8 cellular contexts compared by ENCODE assay signal in the genomic region with DNA sequence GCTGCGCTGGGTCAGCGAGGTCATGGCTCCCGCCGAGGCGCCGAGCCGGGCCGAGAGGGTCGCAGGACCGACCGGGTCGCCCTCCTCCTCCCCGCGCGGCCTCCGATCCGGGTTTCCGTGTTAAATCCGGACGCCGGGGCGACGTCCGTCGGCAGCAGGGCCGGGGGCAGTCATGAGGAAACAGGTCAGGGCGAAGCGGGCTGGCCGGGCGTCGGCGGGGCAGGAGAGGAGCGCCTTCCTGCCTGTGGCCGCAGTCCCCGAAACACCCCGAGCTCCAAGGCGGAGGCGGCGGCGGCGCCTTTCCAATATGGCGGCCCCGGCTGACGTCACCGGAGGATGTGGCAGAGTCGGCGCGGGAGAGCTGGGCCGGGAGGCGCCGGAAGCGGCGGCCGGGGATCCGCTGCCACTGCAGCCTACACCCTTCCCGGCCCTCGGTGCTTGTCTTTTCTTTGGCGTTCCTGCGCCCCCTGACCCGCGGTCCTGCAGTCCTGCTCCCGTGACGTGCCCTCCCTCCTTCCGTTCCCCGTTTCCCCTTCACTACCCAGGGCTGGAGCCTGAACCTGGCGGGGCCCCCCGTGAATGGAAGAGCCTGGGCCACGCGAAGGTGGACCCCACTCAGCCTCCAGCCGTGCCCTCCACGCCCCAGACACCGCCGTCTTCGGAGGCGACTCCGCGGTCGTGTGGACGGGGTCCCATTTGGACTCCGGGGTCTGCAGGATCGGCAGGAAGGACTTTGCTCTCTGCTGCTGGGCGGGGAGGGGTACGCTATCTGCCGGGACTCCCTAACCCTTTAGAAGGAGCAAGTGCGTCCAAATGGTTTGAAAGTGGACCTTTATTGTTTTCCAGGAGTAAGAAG. TPM values are rescaled to one million over a fixed set of nuclear protein-coding genes. Genes with fewer than 3 reads are reported as not detected.
DNase-seq lines count a peak whose midpoint lies in the region; ATAC-seq and TF ChIP-seq lines count a peak whose summit lies in the region.

GOLPH3 (minus strand) TSS at position 309 of the 856 bp plus-strand sequence; CDS start at position 24, 285 bp downstream.

- no peak for TF ChIP-seq CTCF in coronary artery (IDR thresholded peaks at IDR 0.05)

- H3K4me2 ChIP-seq in BLaER1, result peak within 1 kb of the TSS; percentile 85

- peaks cover 38% of the 10 kb centered on the region for H3K36me3 Mint-ChIP-seq in activated CD4-positive, alpha-beta T cell treated with anti-CD3 and anti-CD28 coated beads, Interleukin-2, amount 10 ng/mL, durations not matched to agents 24 days and 14 days (ENCODE audit: low read depth)

- H3K36me3 ChIP-seq in BLaER1, result peaks cover 26% of the 10 kb centered on the region

- H3K4me1 Mint-ChIP-seq in activated CD4-positive, alpha-beta T cell treated with anti-CD3 and anti-CD28 coated beads, Interleukin-2, amount 10 ng/mL, durations not matched to agents 24 days and 14 days, result peaks cover 32% of the 10 kb centered on the region

- H3K27me3 ChIP-seq in BLaER1, result no peaks in the 10 kb centered on the region

- H4K20me1 ChIP-seq in BLaER1, result peaks cover 43% of the 10 kb centered on the region

- H3K9ac ChIP-seq in BLaER1, result peak within 1 kb of the TSS; percentile 99

- H3K27ac Mint-ChIP-seq in activated CD4-positive, alpha-beta T cell treated with anti-CD3 and anti-CD28 coated beads, Interleukin-2, amount 10 ng/mL, durations not matched to agents 24 days and 14 days, result peak within 1 kb of the TSS; percentile 98

- H3K4me3 ChIP-seq in BLaER1, result peak within 1 kb of the TSS; percentile 99
- H3K4me3 ChIP-seq in coronary artery, result peak within 1 kb of the TSS; percentile 88

- DNase-seq in NCI-H526 treated with DMSO at 0.1 percent for 48 hours (lab: John Stamatoyannopoulos, UW) (peak; percentile 75), coronary artery (ENCODE audit: low spot score) (peak; percentile 94), left lobe of liver (ENCODE audit: low spot score) (peak; percentile 95)
- DNase-seq in activated CD4-positive, alpha-beta T cell treated with anti-CD3 and anti-CD28 coated beads, Interleukin-2, amount 10 ng/mL, durations not matched to agents 24 days and 14 days, result peak; percentile 98
- DNase-seq in stimulated activated CD4-positive, alpha-beta T cell treated with anti-CD3 and anti-CD28 coated beads, Interleukin-2, amount 100 ng/mL, for 24 hours, result peak; percentile 93 to 96

- H3K27ac ChIP-seq in BLaER1, result peak within 1 kb of the TSS; percentile 100
- peak within 1 kb of the TSS; percentile 99 to 100 for H3K27ac ChIP-seq in coronary artery

- H3K9me3 Mint-ChIP-seq in activated CD4-positive, alpha-beta T cell treated with anti-CD3 and anti-CD28 coated beads, Interleukin-2, amount 10 ng/mL, durations not matched to agents 24 days and 14 days, result no peaks in the 10 kb centered on the region

- no peaks in the 10 kb centered on the region for H3K27me3 Mint-ChIP-seq in activated CD4-positive, alpha-beta T cell treated with anti-CD3 and anti-CD28 coated beads, Interleukin-2, amount 10 ng/mL, durations not matched to agents 24 days and 14 days

- H3K4me3 Mint-ChIP-seq in activated CD4-positive, alpha-beta T cell treated with anti-CD3 and anti-CD28 coated beads, Interleukin-2, amount 10 ng/mL, durations not matched to agents 24 days and 14 days, result peak within 1 kb of the TSS; percentile 95

- H3K4me1 ChIP-seq in BLaER1, result peaks cover 30% of the 10 kb centered on the region

- ATAC-seq in GM19351 (IDR thresholded peaks at IDR 0.05; ENCODE audit: unreplicated experiment), result peak; percentile 74
- peak; percentile 81 for ATAC-seq in HG03520 (IDR thresholded peaks at IDR 0.05; ENCODE audit: unreplicated experiment)
- ATAC-seq in left lobe of liver, result peak; percentile 88

- H3K9me3 ChIP-seq in BLaER1, result 0 out of 2 replicates have a peak, but pooled peaks cover 5% of the 10 kb centered on the region

- intact Hi-C loops in activated CD4-positive, alpha-beta T cell treated with anti-CD3 and anti-CD28 coated beads, Interleukin-2, amount 10 ng/mL, durations not matched to agents 24 days and 14 days (cut with micrococcal nuclease), result loop anchor here (1.0 to 5.0 kb wide), 6 partner anchors 35 to 271 kb away; partner anchors contain the start of gene ZFR

RNA-seq across cellular contexts. Expression of gene GOLPH3, which starts in this region (rescaled TPM):
- 85.4 and 92.7 TPM in 2 replicates for total RNA-seq in activated CD4-positive, alpha-beta T cell treated with anti-CD3 and anti-CD28 coated beads, Interleukin-2, amount 10 ng/mL, durations not matched to agents 24 days and 14 days
- total RNA-seq in left lobe of liver, result 66.6 TPM

Comparison
In these comparisons a context has a peak if more than half of its experiments do, and no peak if none do; other contexts are left out.
1. Peak in every context shown above with its lines: DNase-seq, ATAC-seq, H3K4me3 ChIP-seq and H3K27ac ChIP-seq.